ENCODE assay signal across 8 cellular contexts in genomic region chr3:72997421-72997961, GRCh38. TPM values are rescaled to one million over a fixed set of nuclear protein-coding genes. Genes with fewer than 3 reads are reported as not detected.
DNase-seq lines count a peak whose midpoint lies in the region; TF ChIP-seq lines count a peak whose summit lies in the region.

No MANE protein-coding gene starts in this region.

- peak; percentile 42 for TF ChIP-seq CTCF in AG04449 (IDR thresholded peaks at IDR 0.05; ENCODE audit: insufficient read depth, low read length, missing control alignments)
- TF ChIP-seq CTCF in GM12872 (IDR thresholded peaks at IDR 0.05; ENCODE audit: insufficient read depth, low read depth, low read length) = peak; percentile 46

- H3K4me1 ChIP-seq in iPS-15b (ENCODE audit: control insufficient read depth, insufficient read depth, low read length) (peaks cover 21% of the 10 kb centered on the region), skeletal muscle satellite cell (ENCODE audit: control insufficient read depth, insufficient read depth, low read length) (peaks cover 31% of the 10 kb centered on the region)

- H3K9me3 ChIP-seq in iPS-15b (ENCODE audit: control insufficient read depth, insufficient read depth, low read length) = no peaks in the 10 kb centered on the region
- no peaks in the 10 kb centered on the region for H3K9me3 ChIP-seq in skeletal muscle satellite cell (replicated peaks; ENCODE audit: low read length)

- POLR2A ChIA-PET in AG04449 (lab: Yijun Ruan, JAX) = no interaction called here

- H3K36me3 ChIP-seq in iPS-15b (ENCODE audit: control insufficient read depth, insufficient read depth, low read length) (peaks cover 16% of the 10 kb centered on the region), skeletal muscle satellite cell (ENCODE audit: insufficient read depth, low read length) (peaks cover 17% of the 10 kb centered on the region)

- DNase-seq in AG04449 (ENCODE audit: low read depth, low spot score) = no peak
- peak; percentile 8 for DNase-seq in HK-2 (ENCODE audit: unreplicated experiment)
- peak; percentile 1 for DNase-seq in SHP77 treated with DMSO at 0.1 percent for 48 hours (lab: John Stamatoyannopoulos, UW)
- peak; percentile 66 for DNase-seq in astrocyte of the hippocampus (ENCODE audit: low read depth, low spot score)
- DNase-seq in NCI-H2029 treated with DMSO at 0.1 percent for 48 hours (lab: John Stamatoyannopoulos, UW) = no peak

- CTCF ChIA-PET in AG04449 (lab: Yijun Ruan, JAX) = interaction anchor here (0.6 to 2.5 kb wide), 12 partner anchors 9 to 148 kb away, joined by 3 to 10 read pairs (median 4); no protein-coding TSS in a partner anchor

- H3K27me3 ChIP-seq in iPS-15b (ENCODE audit: control insufficient read depth, insufficient read depth, low read length) (no peaks in the 10 kb centered on the region), skeletal muscle satellite cell (ENCODE audit: control insufficient read depth, insufficient read depth, low read length) (no peaks in the 10 kb centered on the region)

- peak overlapping the region; percentile 87 for H3K4me2 ChIP-seq in skeletal muscle satellite cell (ENCODE audit: low read length)

- H3K4me3 ChIP-seq in AG04449 (ENCODE audit: low read depth, low read length) (peak overlapping the region; percentile 82), iPS-15b (ENCODE audit: low read depth, low read length) (peak overlapping the region; percentile 94), skeletal muscle satellite cell (ENCODE audit: low read length) (peak overlapping the region; percentile 97)

- peak overlapping the region; percentile 97 for H3K9ac ChIP-seq in iPS-15b (ENCODE audit: low read depth, low read length)
- H3K9ac ChIP-seq in skeletal muscle satellite cell (ENCODE audit: low read depth, low read length) = peak overlapping the region; percentile 96

RNA-seq across cellular contexts. Expression of gene PPP4R2, which starts 0.9 kb away (rescaled TPM):
- total RNA-seq in skeletal muscle satellite cell (2012; rRNA removed) = 39.5 and 41.8 TPM in 2 replicates

Comparison
In these comparisons a context has a peak if more than half of its experiments do, and no peak if none do; other contexts are left out.
1. DNase-seq: peak in HK-2 (single experiment), SHP77 treated with DMSO at 0.1 percent for 48 hours (single experiment) and astrocyte of the hippocampus (single experiment); none in AG04449 (single experiment) and NCI-H2029 treated with DMSO at 0.1 percent for 48 hours (single experiment).
2. Peak in every context shown above with its lines, with median percentiles within 50 percentile points of each other: H3K4me3 ChIP-seq.